24 cellular contexts compared by ENCODE assay signal in genomic region chr4:129968366-129968765, GRCh38.
"Had no signal": no experiment of that assay in that cellular context is flagged by ENCODE, and none has a peak within 500 bp of the region (broad histone marks: within the 10 kb centered on the region; RNA-seq: fewer than 3 reads in every experiment).

No MANE protein-coding gene starts in this region.

- H3K9me3 ChIP-seq: colonic mucosa, esophagus muscularis mucosa, esophagus squamous epithelium, gastrocnemius medialis, gastroesophageal sphincter had no signal

- ATAC-seq: effector memory CD8-positive, alpha-beta T cell; esophagus mucosa; foreskin keratinocyte; gastrocnemius medialis; gastroesophageal sphincter; heart left ventricle; heart right ventricle had no signal

- H3K27me3 ChIP-seq: colonic mucosa, dorsolateral prefrontal cortex, esophagus muscularis mucosa, esophagus squamous epithelium, foreskin keratinocyte, gastrocnemius medialis, gastroesophageal sphincter, heart left ventricle, heart right ventricle had no signal

- H3K4me3 ChIP-seq: colonic mucosa, coronary artery, dorsolateral prefrontal cortex, esophagus muscularis mucosa, esophagus squamous epithelium, gastrocnemius medialis, gastroesophageal sphincter, heart left ventricle, heart right ventricle had no signal

- H3K4me1 ChIP-seq: colonic mucosa, esophagus muscularis mucosa, esophagus squamous epithelium, foreskin keratinocyte, gastrocnemius medialis, heart left ventricle, heart right ventricle had no signal

- H3K36me3 ChIP-seq: colonic mucosa, esophagus muscularis mucosa, esophagus squamous epithelium, gastrocnemius medialis, gastroesophageal sphincter, heart left ventricle, heart right ventricle had no signal

- H3K27ac ChIP-seq: colonic mucosa, coronary artery, dorsolateral prefrontal cortex, epithelial cell of prostate, esophagus muscularis mucosa, esophagus squamous epithelium, foreskin keratinocyte, gastrocnemius medialis, gastroesophageal sphincter, heart left ventricle, heart right ventricle had no signal

- DNase-seq: colonic mucosa; cortex of kidney; dermis blood vessel endothelial cell; dorsolateral prefrontal cortex; effector CD4-positive, alpha-beta T cell; effector CD8-positive, alpha-beta T cell; effector memory CD4-positive, alpha-beta T cell; effector memory CD8-positive, alpha-beta T cell; endodermal cell; erythroblast; esophagus squamous epithelium; foreskin fibroblast; foreskin keratinocyte; foreskin melanocyte; gastrocnemius medialis; glutamatergic neuron; head of caudate nucleus; heart left ventricle; heart right ventricle had no signal
